Comparison of ENCODE assay signal across 18 cellular contexts in genomic region chr17:28907052-28907438, GRCh38. TPM values are rescaled to one million over a fixed set of nuclear protein-coding genes. Genes with fewer than 3 reads are reported as not detected.
DNase-seq lines count a peak whose midpoint lies in the region; ATAC-seq and TF ChIP-seq lines count a peak whose summit lies in the region.
"Had no signal": no experiment of that assay in that cellular context is flagged by ENCODE, and none has a peak within 500 bp of the region (broad histone marks: within the 10 kb centered on the region; RNA-seq: fewer than 3 reads in every experiment).

No MANE protein-coding gene starts in this region.

- 59 to 70% (median 62%) methylated on average over 3 of the region's 3 CpGs for WGBS in stomach, 5 donors
- WGBS in aorta, 2 donors = 83 to 85% methylated on average over 3 of the region's 3 CpGs

- POLR2A ChIA-PET in activated CD8-positive, alpha-beta T cell treated with anti-CD3 and anti-CD28 coated beads, Interleukin-2, amount 10 ng/mL, durations not matched to agents 7 days and 5 days (lab: Charles Lee) = interaction anchor here (0.8 to 0.9 kb wide), 2 partner anchors 11 to 13 kb away, joined by 3 read pairs; no protein-coding TSS in a partner anchor

- CTCF ChIA-PET in activated CD8-positive, alpha-beta T cell treated with anti-CD3 and anti-CD28 coated beads, Interleukin-2, amount 10 ng/mL, durations not matched to agents 7 days and 5 days (lab: Charles Lee) = interaction anchor here (1.3 to 5.5 kb wide), 7 partner anchors 10 to 180 kb away, joined by 4 to 44 read pairs (median 5); partner anchors contain the start of gene TLCD1

- H3K36me3 ChIP-seq in stomach (peaks cover 54 to 67% (median 66%) of the 10 kb centered on the region in 4 donors), aorta (ENCODE audit: control insufficient read depth in 1 of 2, insufficient read depth in 2 of 2, low read length in 1 of 2) (peaks cover 0 to 11% of the 10 kb centered on the region in 2 donors)

- H3K9me3 Mint-ChIP-seq in activated CD8-positive, alpha-beta T cell treated with anti-CD3 and anti-CD28 coated beads, Interleukin-2, amount 10 ng/mL, durations not matched to agents 7 days and 5 days (ENCODE audit: insufficient read depth) = no peaks in the 10 kb centered on the region
- H3K9me3 Mint-ChIP-seq: activated T-cell treated with anti-CD3 and anti-CD28 coated beads, Interleukin-2, amount 50 U/mL, for 72 hours; T-helper 2 cell treated with Interferon-gamma antibody and Interleukin-4, amounts not matched to agents 5 μg/mL and 100 μg/mL, for 36 hours had no signal

- peaks cover 8% of the 10 kb centered on the region for H3K4me1 Mint-ChIP-seq in activated CD8-positive, alpha-beta T cell treated with anti-CD3 and anti-CD28 coated beads, Interleukin-2, amount 10 ng/mL, durations not matched to agents 7 days and 5 days (ENCODE audit: low read depth)

- intact Hi-C loops in left colon (cut with DNase I, micrococcal nuclease) (no loop called here), stomach (cut with DNase I; ENCODE audit: low total_unique reads) (no loop called here), aorta (cut with DNase I) (no loop called here)

- H3K27ac ChIP-seq in stomach (peak overlapping the region in 4 of 5 donors; percentile 4 to 83 (median 77)), aorta (ENCODE audit: low read depth in 1 of 2, low read length in 2 of 2) (no peak overlapping the region)
- H3K27ac ChIP-seq: ascending aorta, BLaER1, epithelial cell of prostate, parathyroid adenoma had no signal

- peak overlapping the region; percentile 40 for H3K27ac Mint-ChIP-seq in activated CD8-positive, alpha-beta T cell treated with anti-CD3 and anti-CD28 coated beads, Interleukin-2, amount 10 ng/mL, durations not matched to agents 7 days and 5 days
- H3K27ac Mint-ChIP-seq: T-helper 2 cell treated with Interferon-gamma antibody and Interleukin-4, amounts not matched to agents 5 μg/mL and 100 μg/mL, for 36 hours had no signal

- TF ChIP-seq CTCF in stomach (IDR thresholded peaks at IDR 0.05) = no peak

- no peaks in the 10 kb centered on the region for H3K9me3 ChIP-seq in stomach
- H3K9me3 ChIP-seq in aorta (ENCODE audit: control insufficient read depth, low read length) = no peaks in the 10 kb centered on the region
- H3K9me3 ChIP-seq: ascending aorta, BLaER1 had no signal

- no peak overlapping the region for H3K4me3 ChIP-seq in stomach
- H3K4me3 ChIP-seq in aorta (ENCODE audit: low read length in 2 of 2) = no peak overlapping the region
- H3K4me3 ChIP-seq: ascending aorta, BLaER1, coronary artery had no signal

- H3K27me3 ChIP-seq in stomach (no peaks in the 10 kb centered on the region), aorta (ENCODE audit: control insufficient read depth in 1 of 2, insufficient read depth in 2 of 2, low read length in 1 of 2) (no peaks in the 10 kb centered on the region)
- H3K27me3 ChIP-seq: ascending aorta, BLaER1 had no signal

- no peak overlapping the region for H3K4me3 Mint-ChIP-seq in activated CD8-positive, alpha-beta T cell treated with anti-CD3 and anti-CD28 coated beads, Interleukin-2, amount 10 ng/mL, durations not matched to agents 7 days and 5 days
- H3K4me3 Mint-ChIP-seq: activated T-cell treated with anti-CD3 and anti-CD28 coated beads, Interleukin-2, amount 50 U/mL, for 72 hours; T-helper 2 cell treated with Interferon-gamma antibody and Interleukin-4, amounts not matched to agents 5 μg/mL and 100 μg/mL, for 36 hours had no signal

- DNase-seq in HUDEP-2 (lab: John Stamatoyannopoulos, UW; ENCODE audit: unreplicated experiment in 76 of 76) = peak in 68 of 76 experiments; percentile 25 to 83 (median 54)
- DNase-seq in activated CD8-positive, alpha-beta T cell treated with anti-CD3 and anti-CD28 coated beads, Interleukin-2, amount 10 ng/mL, durations not matched to agents 7 days and 5 days = no peak
- no peak for DNase-seq in left colon
- DNase-seq in stomach = no peak
- DNase-seq in aorta = no peak
- DNase-seq in DMS79 (lab: John Stamatoyannopoulos, UW) = no peak
- DNase-seq: activated T-cell treated with anti-CD3 and anti-CD28 coated beads, Interleukin-2, amount 50 U/mL, for 72 hours; Karpas-422; NCI-H1417 treated with DMSO at 0.1 percent for 48 hours; NCI-H446; SHP77 had no signal

- H3K36me3 Mint-ChIP-seq in activated CD8-positive, alpha-beta T cell treated with anti-CD3 and anti-CD28 coated beads, Interleukin-2, amount 10 ng/mL, durations not matched to agents 7 days and 5 days (ENCODE audit: low read depth) = peaks cover 50% of the 10 kb centered on the region

- TF ChIP-seq EP300 in stomach (IDR thresholded peaks at IDR 0.05) = no peak

- no peak for ATAC-seq in activated CD8-positive, alpha-beta T cell treated with anti-CD3 and anti-CD28 coated beads, Interleukin-2, amount 10 ng/mL, durations not matched to agents 7 days and 5 days
- ATAC-seq in left colon (peak; percentile 12), GM18873 (IDR thresholded peaks at IDR 0.05; ENCODE audit: low FRiP score, unreplicated experiment) (no peak), aorta (ENCODE audit: low FRiP score) (no peak)
- ATAC-seq: activated T-cell treated with anti-CD3 and anti-CD28 coated beads, Interleukin-2, amount 50 U/mL, for 72 hours had no signal

- H3K27me3 Mint-ChIP-seq in activated CD8-positive, alpha-beta T cell treated with anti-CD3 and anti-CD28 coated beads, Interleukin-2, amount 10 ng/mL, durations not matched to agents 7 days and 5 days (ENCODE audit: low read depth) = no peaks in the 10 kb centered on the region

- no peak for TF ChIP-seq POLR2A in stomach (IDR thresholded peaks at IDR 0.05)

- H3K4me1 ChIP-seq in stomach (peaks cover 24 to 60% (median 46%) of the 10 kb centered on the region in 4 donors), aorta (ENCODE audit: control insufficient read depth in 1 of 2, insufficient read depth in 2 of 2, low read length in 2 of 2) (no peaks in the 10 kb centered on the region)
- H3K4me1 ChIP-seq: parathyroid adenoma had no signal

RNA-seq across cellular contexts. Expression of gene DHRS13, which starts 4.2 kb away (rescaled TPM):
- total RNA-seq in activated CD8-positive, alpha-beta T cell treated with anti-CD3 and anti-CD28 coated beads, Interleukin-2, amount 10 ng/mL, durations not matched to agents 7 days and 5 days = 10 to 100 TPM; 29.2 to 29.3 TPM
- 1 to 10 TPM; 6.3 to 7.5 TPM for total RNA-seq in left colon
- total RNA-seq in stomach = 10 to 100 TPM in 2 of 5 donors, 1 to 10 TPM in 2, not detected in 1; 6.4 to 33.5 (median 9.3) TPM
- 10 to 100 TPM in 1 of 3 donors, 1 to 10 TPM in 2; 4.4 to 13.4 (median 6.0) TPM for polyA plus RNA-seq in stomach
- total RNA-seq in aorta = 1 to 10 TPM; 4.3 to 6.1 TPM
- polyA plus RNA-seq in aorta = 1 to 10 TPM in 1 of 2 donors, under 1 TPM in 1; 0.75 to 2.7 TPM

RNA-seq across cellular contexts. Expression of gene FLOT2, which starts 9.5 kb away (rescaled TPM):
- 100 to 1,000 TPM; 197 to 198 TPM for total RNA-seq in activated CD8-positive, alpha-beta T cell treated with anti-CD3 and anti-CD28 coated beads, Interleukin-2, amount 10 ng/mL, durations not matched to agents 7 days and 5 days
- total RNA-seq in left colon (10 to 100 TPM; 82.4 to 91.5 TPM), stomach (10 to 100 TPM; 19.5 to 80.5 (median 42.4) TPM), aorta (100 to 1,000 TPM in 1 of 2 donors, 10 to 100 TPM in 1; 99.1 to 108 TPM)
- polyA plus RNA-seq in stomach (10 to 100 TPM; 32.1 to 43.2 (median 37.0) TPM), aorta (10 to 100 TPM; 51.8 to 58.3 TPM)

RNA-seq across cellular contexts. Expression of gene PHF12, which starts 44.3 kb away (rescaled TPM):
- total RNA-seq in activated CD8-positive, alpha-beta T cell treated with anti-CD3 and anti-CD28 coated beads, Interleukin-2, amount 10 ng/mL, durations not matched to agents 7 days and 5 days = 10 to 100 TPM; 66.5 to 67.4 TPM
- 10 to 100 TPM; 33.1 to 42.3 TPM for total RNA-seq in left colon
- total RNA-seq in stomach = 100 to 1,000 TPM in 1 of 5 donors, 10 to 100 TPM in 4; 23.2 to 206 (median 48.5) TPM
- 1 to 10 TPM; 8.3 to 9.8 (median 8.6) TPM for polyA plus RNA-seq in stomach
- 10 to 100 TPM; 30.5 to 47.0 TPM for total RNA-seq in aorta
- 10 to 100 TPM; 10.1 to 29.4 TPM for polyA plus RNA-seq in aorta

RNA-seq across cellular contexts. Expression of gene ERAL1, which starts 52.2 kb away (rescaled TPM):
- total RNA-seq in activated CD8-positive, alpha-beta T cell treated with anti-CD3 and anti-CD28 coated beads, Interleukin-2, amount 10 ng/mL, durations not matched to agents 7 days and 5 days = 10 to 100 TPM; 46.3 to 50.7 TPM
- 10 to 100 TPM; 30.8 to 33.9 TPM for total RNA-seq in left colon
- total RNA-seq in stomach = 10 to 100 TPM; 23.1 to 97.0 (median 60.0) TPM
- polyA plus RNA-seq in stomach = 10 to 100 TPM; 36.7 to 50.3 (median 42.6) TPM
- total RNA-seq in aorta = 10 to 100 TPM; 17.1 to 20.0 TPM
- polyA plus RNA-seq in aorta = 10 to 100 TPM; 16.7 to 21.5 TPM

Comparison
In these comparisons a context has a peak if more than half of its experiments do, and no peak if none do; other contexts are left out.
1. DNase-seq: peak in HUDEP-2 (68 of 76); none in activated CD8-positive, alpha-beta T cell treated with anti-CD3 and anti-CD28 coated beads, Interleukin-2, amount 10 ng/mL, durations not matched to agents 7 days and 5 days (single experiment), left colon (0 of 2), stomach (single experiment), aorta (0 of 2) and DMS79 (single experiment).
2. H3K27ac ChIP-seq: peak in stomach (4 of 5); none in aorta (0 of 2).